11 cellular contexts compared by ENCODE assay signal in genomic region chr4:151169223-151169622, GRCh38.
DNase-seq lines count a peak whose midpoint lies in the region; FAIRE-seq and TF ChIP-seq lines count a peak whose summit lies in the region.
"Had no signal": no experiment of that assay in that cellular context is flagged by ENCODE, and none has a peak within 500 bp of the region (broad histone marks: within the 10 kb centered on the region; RNA-seq: fewer than 3 reads in every experiment).

No MANE protein-coding gene starts in this region.

- H3K27me3 ChIP-seq in MG63 (no peaks in the 10 kb centered on the region), brain microvascular endothelial cell (replicated peaks) (no peaks in the 10 kb centered on the region)

- H3K4me3 Mint-ChIP-seq in T-helper 2 cell treated with Interferon-gamma antibody and Interleukin-4, amounts not matched to agents 5 μg/mL and 100 μg/mL, for 36 hours, result no peak overlapping the region
- H3K4me3 Mint-ChIP-seq: activated CD4-positive, alpha-beta memory T cell treated with anti-CD3 and anti-CD28 coated beads for 36 hours; stimulated activated naive B cell treated with anti-CD40 and anti-IgM and Interleukin-4, amounts not matched to agents 10 μg/mL and 1 μg/mL and 100 μg/mL, for 72 hours had no signal

- H3K36me3 ChIP-seq in MG63, result no peaks in the 10 kb centered on the region
- H3K36me3 ChIP-seq in brain microvascular endothelial cell (replicated peaks), result peaks cover 23% of the 10 kb centered on the region
- peaks cover 2 to 6% of the 10 kb centered on the region in 2 donors for H3K36me3 ChIP-seq in kidney (ENCODE audit: control insufficient read depth in 1 of 2, insufficient read depth in 2 of 2, low read length in 2 of 2)

- no peak for FAIRE-seq in kidney (lab: Jason Lieb, UNC)
- FAIRE-seq: K562 had no signal

- in situ Hi-C loops in brain microvascular endothelial cell (cut with HindIII; ENCODE audit: low pct_ligation_motif_present, low sequenced_read_pairs), result no loop called here

- H3K4me3 ChIP-seq in MG63 (no peak overlapping the region), brain microvascular endothelial cell (ENCODE audit: low read depth, low read length) (no peak overlapping the region), kidney (ENCODE audit: low read length in 2 of 2) (no peak overlapping the region)
- H3K4me3 ChIP-seq: K562 had no signal

- no peaks in the 10 kb centered on the region for H3K36me3 Mint-ChIP-seq in T-helper 2 cell treated with Interferon-gamma antibody and Interleukin-4, amounts not matched to agents 5 μg/mL and 100 μg/mL, for 36 hours (ENCODE audit: low read depth)
- H3K36me3 Mint-ChIP-seq: activated CD4-positive, alpha-beta memory T cell treated with anti-CD3 and anti-CD28 coated beads for 36 hours; stimulated activated naive B cell treated with anti-CD40 and anti-IgM and Interleukin-4, amounts not matched to agents 10 μg/mL and 1 μg/mL and 100 μg/mL, for 72 hours had no signal

- intact Hi-C loops in kidney (cut with DNase I), result no loop called here

- TF ChIP-seq CTCF in brain microvascular endothelial cell (IDR thresholded peaks at IDR 0.05; ENCODE audit: low read depth, low read length, missing control alignments) (no peak), kidney (IDR thresholded peaks at IDR 0.05; ENCODE audit: borderline replicate concordance, extremely low read depth, insufficient read depth) (no peak)

- H3K9me3 ChIP-seq in MG63, result no peaks in the 10 kb centered on the region
- H3K9me3 ChIP-seq in kidney (ENCODE audit: control insufficient read depth in 1 of 2, low read length in 2 of 2), result no peaks in the 10 kb centered on the region

- H3K4me1 Mint-ChIP-seq in T-helper 2 cell treated with Interferon-gamma antibody and Interleukin-4, amounts not matched to agents 5 μg/mL and 100 μg/mL, for 36 hours (ENCODE audit: low read depth), result no peaks in the 10 kb centered on the region
- H3K4me1 Mint-ChIP-seq: stimulated activated naive B cell treated with anti-CD40 and anti-IgM and Interleukin-4, amounts not matched to agents 10 μg/mL and 1 μg/mL and 100 μg/mL, for 72 hours had no signal

- no peak overlapping the region for H3K27ac Mint-ChIP-seq in T-helper 2 cell treated with Interferon-gamma antibody and Interleukin-4, amounts not matched to agents 5 μg/mL and 100 μg/mL, for 36 hours
- H3K27ac Mint-ChIP-seq: activated CD4-positive, alpha-beta memory T cell treated with anti-CD3 and anti-CD28 coated beads for 36 hours; stimulated activated naive B cell treated with anti-CD40 and anti-IgM and Interleukin-4, amounts not matched to agents 10 μg/mL and 1 μg/mL and 100 μg/mL, for 72 hours had no signal

- peak; percentile 92 for DNase-seq in MG63
- DNase-seq in brain microvascular endothelial cell, result peak; percentile 77
- DNase-seq in kidney, result peak; percentile 79
- peak; percentile 91 for DNase-seq in stromal cell of bone marrow (ENCODE audit: low read depth)
- no peak for DNase-seq in T-helper 2 cell treated with Interferon-gamma antibody and Interleukin-4, amounts not matched to agents 5 μg/mL and 100 μg/mL, for 36 hours (ENCODE audit: low spot score)
- no peak for DNase-seq in stimulated activated CD4-positive, alpha-beta T cell treated with anti-CD3 and anti-CD28 coated beads, Interleukin-4, amount 100 ng/mL, for 4 hours
- no peak for DNase-seq in COLO668 (lab: John Stamatoyannopoulos, UW; ENCODE audit: unreplicated experiment)
- DNase-seq in T1000 (lab: John Stamatoyannopoulos, UW), result no peak
- DNase-seq: activated CD4-positive, alpha-beta memory T cell treated with anti-CD3 and anti-CD28 coated beads for 36 hours; stimulated activated naive B cell treated with anti-CD40 and anti-IgM and Interleukin-4, amounts not matched to agents 10 μg/mL and 1 μg/mL and 100 μg/mL, for 72 hours had no signal

- peaks cover 4 to 8% of the 10 kb centered on the region in 2 donors for H3K4me1 ChIP-seq in kidney (ENCODE audit: control insufficient read depth in 1 of 2, insufficient read depth in 1 of 2, low read depth in 1 of 2, low read length in 2 of 2)

- H3K27ac ChIP-seq in brain microvascular endothelial cell (peak overlapping the region; percentile 25), kidney (ENCODE audit: low read depth in 2 of 2, low read length in 2 of 2) (no peak overlapping the region)

- peaks cover 4% of the 10 kb centered on the region for H3K27me3 Mint-ChIP-seq in T-helper 2 cell treated with Interferon-gamma antibody and Interleukin-4, amounts not matched to agents 5 μg/mL and 100 μg/mL, for 36 hours (ENCODE audit: low read depth)

- no peaks in the 10 kb centered on the region for H3K9me3 Mint-ChIP-seq in T-helper 2 cell treated with Interferon-gamma antibody and Interleukin-4, amounts not matched to agents 5 μg/mL and 100 μg/mL, for 36 hours
- H3K9me3 Mint-ChIP-seq: activated CD4-positive, alpha-beta memory T cell treated with anti-CD3 and anti-CD28 coated beads for 36 hours; stimulated activated naive B cell treated with anti-CD40 and anti-IgM and Interleukin-4, amounts not matched to agents 10 μg/mL and 1 μg/mL and 100 μg/mL, for 72 hours had no signal

- H3K9ac ChIP-seq in kidney (ENCODE audit: low read length in 2 of 2), result no peak overlapping the region

Comparison
In these comparisons a context has a peak if more than half of its experiments do, and no peak if none do; other contexts are left out.
1. DNase-seq: peak in MG63 (single experiment), brain microvascular endothelial cell (single experiment), kidney (single experiment) and stromal cell of bone marrow (single experiment); none in T-helper 2 cell treated with Interferon-gamma antibody and Interleukin-4, amounts not matched to agents 5 μg/mL and 100 μg/mL, for 36 hours (single experiment), stimulated activated CD4-positive, alpha-beta T cell treated with anti-CD3 and anti-CD28 coated beads, Interleukin-4, amount 100 ng/mL, for 4 hours (0 of 2), COLO668 (single experiment) and T1000 (single experiment).